8 cellular contexts compared by ENCODE assay signal in genomic region chr11:112961146-112961668, GRCh38. TPM values are rescaled to one million over a fixed set of nuclear protein-coding genes. Genes with fewer than 3 reads are reported as not detected.
DNase-seq lines count a peak whose midpoint lies in the region; ATAC-seq and TF ChIP-seq lines count a peak whose summit lies in the region.

TSS of gene NCAM1 (plus strand) at chr11:112961420.

- peaks cover 30 to 40% of the 10 kb centered on the region in 2 donors for H3K4me1 Mint-ChIP-seq in immature natural killer cell

- no peak for ATAC-seq in GM18873 (IDR thresholded peaks at IDR 0.05; ENCODE audit: low FRiP score, unreplicated experiment)

- peaks cover 0 to 20% (median 17%) of the 10 kb centered on the region in 4 donors for H3K4me1 ChIP-seq in sigmoid colon

- peak within 1 kb of the TSS; percentile 90 to 99 (median 96) for H3K4me3 Mint-ChIP-seq in immature natural killer cell

- WGBS in sigmoid colon, 2 donors: 1% methylated on average over 28 of the region's 28 CpGs

- H3K9me3 Mint-ChIP-seq in immature natural killer cell: no peaks in the 10 kb centered on the region

- no peaks in the 10 kb centered on the region for H3K9me3 ChIP-seq in sigmoid colon

- peak within 1 kb of the TSS; percentile 57 to 73 (median 68) for H3K4me3 ChIP-seq in sigmoid colon

- no peak for TF ChIP-seq CTCF in sigmoid colon (IDR thresholded peaks at IDR 0.05)

- peak within 1 kb of the TSS; percentile 73 to 92 (median 81) for H3K27ac Mint-ChIP-seq in immature natural killer cell

- peak; percentile 95 for DNase-seq in DMS 273 (lab: John Stamatoyannopoulos, UW; ENCODE audit: unreplicated experiment)
- peak; percentile 30 for DNase-seq in M059J (ENCODE audit: low read depth)
- DNase-seq in RPMI7951 (ENCODE audit: low read depth): peak; percentile 99
- peak in 60 of 61 donors; percentile 36 to 97 (median 90) for DNase-seq in caudate nucleus (lab: John Stamatoyannopoulos, UW)
- peak; percentile 72 to 79 (median 79) for DNase-seq in immature natural killer cell
- DNase-seq in sigmoid colon: peak; percentile 87
- DNase-seq in GF-D8 (lab: John Stamatoyannopoulos, UW): no peak

- peak within 1 kb of the TSS; percentile 89 for H3K27ac ChIP-seq in caudate nucleus (ENCODE audit: low read depth, low read length)
- H3K27ac ChIP-seq in sigmoid colon: peak within 1 kb of the TSS; percentile 64 to 77 (median 76)

- no peak for TF ChIP-seq POLR2A in sigmoid colon (IDR thresholded peaks at IDR 0.05)

- intact Hi-C loops in sigmoid colon (cut with DNase I): loop anchor here (5.0 to 10.0 kb wide), 7 partner anchors 51 to 669 kb away; no protein-coding TSS in a partner anchor

- no peaks in the 10 kb centered on the region for H3K36me3 ChIP-seq in sigmoid colon

- H3K27me3 Mint-ChIP-seq in immature natural killer cell (ENCODE audit: low read depth in 3 of 3): peaks cover 0 to 9% (median 7%) of the 10 kb centered on the region in 3 donors

- no peaks in the 10 kb centered on the region for H3K36me3 Mint-ChIP-seq in immature natural killer cell

- TF ChIP-seq EP300 in sigmoid colon (IDR thresholded peaks at IDR 0.05): no peak

- H3K27me3 ChIP-seq in sigmoid colon: peaks cover 0 to 16% (median 0%) of the 10 kb centered on the region in 3 donors

RNA-seq across cellular contexts. Expression of gene NCAM1, which starts in this region (rescaled TPM):
- total RNA-seq in M059J (2014; rRNA removed; shearing (Covaris generic)): not detected in 2 replicates
- 69.3 and 75.7 TPM in 2 replicates for total RNA-seq in RPMI7951 (2014; rRNA removed; shearing (Covaris generic))
- 100 to 1,000 TPM in 1 of 3 donors, 10 to 100 TPM in 2; 35.7 to 143 (median 49.1) TPM for polyA plus RNA-seq in immature natural killer cell
- 100 to 1,000 TPM in 1 of 4 donors, 10 to 100 TPM in 3; 64.2 to 124 (median 90.4) TPM for total RNA-seq in sigmoid colon
- 1 to 10 TPM in 2 of 3 donors, under 1 TPM in 1; 0.46 to 9.7 (median 7.2) TPM for polyA plus RNA-seq in sigmoid colon

Comparison
In these comparisons a context has a peak if more than half of its experiments do, and no peak if none do; other contexts are left out.
1. RNA of gene NCAM1 (total RNA-seq): 64.2 to 124 TPM in sigmoid colon and 69.3 to 75.7 TPM in RPMI7951; not detected in M059J; every median in the first group is over 10 times any median in the second.
2. Peak in DNase-seq in M059J; RNA of the gene not detected or under 1 TPM.